In the genomic region with DNA sequence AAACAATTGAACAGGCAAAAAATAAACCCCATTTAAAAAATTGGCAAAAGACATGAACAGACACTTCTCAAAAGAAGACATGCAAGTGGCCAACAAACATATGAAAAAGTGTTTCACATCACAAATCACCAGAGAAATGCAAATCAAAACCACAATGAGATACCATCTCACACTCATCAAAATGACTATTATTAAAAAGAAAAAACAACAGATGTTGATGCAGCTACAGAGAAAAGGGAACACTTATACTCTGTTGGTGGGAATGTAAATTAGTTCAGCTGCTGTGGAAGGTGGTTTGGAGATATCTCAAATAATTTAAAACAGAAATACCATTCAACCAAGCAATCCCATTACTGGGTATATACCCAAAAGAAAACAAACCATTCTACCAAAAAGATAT, we compare ENCODE assay signal across 8 cellular contexts.
ATAC-seq and TF ChIP-seq lines count a peak whose summit lies in the region.
"Not testable (repeated sequence)": the region's sequence is repeated elsewhere in the genome, so short reads cannot be mapped to it uniquely, and the experiment has no call there.

No MANE protein-coding gene starts in this region.

- H3K9me3 ChIP-seq in DOHH2 (ENCODE audit: control insufficient read depth, insufficient read depth, low read length); SU-DHL-6 (ENCODE audit: insufficient read depth, low read length): not testable (repeated sequence)

- H3K27ac ChIP-seq in DOHH2 (ENCODE audit: low read depth, low read length) (peak overlapping the region; percentile 84), SU-DHL-6 (ENCODE audit: low read depth, low read length) (peak overlapping the region; percentile 59)

- H3K36me3 ChIP-seq in DOHH2 (ENCODE audit: control insufficient read depth, low read length); SU-DHL-6 (ENCODE audit: low read length): not testable (repeated sequence)

- H3K4me1 ChIP-seq in DOHH2 (ENCODE audit: control insufficient read depth, low read length), result peaks cover 74% of the 10 kb centered on the region

- H3F3A ChIP-seq in DOHH2 (ENCODE audit: control insufficient read depth, insufficient read depth), result peaks cover 10% of the 10 kb centered on the region
- H3F3A ChIP-seq in SU-DHL-6 (ENCODE audit: insufficient read depth), result not testable (repeated sequence)

- H3K4me3 ChIP-seq in DOHH2 (ENCODE audit: low read length), result peak overlapping the region; percentile 37
- H3K4me3 ChIP-seq in SU-DHL-6 (ENCODE audit: insufficient read depth, low read length, poor library complexity, severe bottlenecking), result not testable (repeated sequence)

- TF ChIP-seq CTCF in DOHH2 (IDR thresholded peaks at IDR 0.05; ENCODE audit: low read depth, low read length, poor library complexity, severe bottlenecking); SU-DHL-6 (IDR thresholded peaks at IDR 0.05; ENCODE audit: insufficient read depth, low read length, poor library complexity, severe bottlenecking): not testable (repeated sequence)

- H3K4me2 ChIP-seq in DOHH2 (ENCODE audit: low read length) (peak overlapping the region; percentile 57), SU-DHL-6 (ENCODE audit: low read depth, low read length, poor library complexity, severe bottlenecking) (peak overlapping the region; percentile 28)

- not testable (repeated sequence) for H3K79me2 ChIP-seq in DOHH2 (ENCODE audit: control insufficient read depth, low read length); SU-DHL-6 (ENCODE audit: insufficient read depth, low read length)

- not testable (repeated sequence) for H3K9ac ChIP-seq in SU-DHL-6 (ENCODE audit: low read length)

- H3K27me3 ChIP-seq in DOHH2 (ENCODE audit: control insufficient read depth, low read length); SU-DHL-6 (ENCODE audit: low read length): not testable (repeated sequence)

- H4K20me1 ChIP-seq in DOHH2 (ENCODE audit: control insufficient read depth, insufficient read depth, low read depth, low read length); SU-DHL-6 (ENCODE audit: low read depth, low read length): not testable (repeated sequence)

- not testable (repeated sequence) for H2AFZ ChIP-seq in SU-DHL-6 (ENCODE audit: low read depth, low read length, severe bottlenecking)

- ATAC-seq in GM18858 (IDR thresholded peaks at IDR 0.05; ENCODE audit: unreplicated experiment) (peak; percentile 52), GM19395 (IDR thresholded peaks at IDR 0.05; ENCODE audit: unreplicated experiment) (peak; percentile 51), GM21529 (IDR thresholded peaks at IDR 0.05; ENCODE audit: unreplicated experiment) (peak; percentile 43), HG02678 (IDR thresholded peaks at IDR 0.05; ENCODE audit: unreplicated experiment) (peak; percentile 72), HG03045 (IDR thresholded peaks at IDR 0.05; ENCODE audit: unreplicated experiment) (peak; percentile 74), HG03460 (IDR thresholded peaks at IDR 0.05; ENCODE audit: unreplicated experiment) (peak; percentile 51)

- H3K9me2 ChIP-seq in DOHH2 (replicated peaks; ENCODE audit: control insufficient read depth, low read length); SU-DHL-6 (replicated peaks; ENCODE audit: insufficient read depth, low read length): not testable (repeated sequence)
